8 cellular contexts compared by ENCODE assay signal in the genomic region with DNA sequence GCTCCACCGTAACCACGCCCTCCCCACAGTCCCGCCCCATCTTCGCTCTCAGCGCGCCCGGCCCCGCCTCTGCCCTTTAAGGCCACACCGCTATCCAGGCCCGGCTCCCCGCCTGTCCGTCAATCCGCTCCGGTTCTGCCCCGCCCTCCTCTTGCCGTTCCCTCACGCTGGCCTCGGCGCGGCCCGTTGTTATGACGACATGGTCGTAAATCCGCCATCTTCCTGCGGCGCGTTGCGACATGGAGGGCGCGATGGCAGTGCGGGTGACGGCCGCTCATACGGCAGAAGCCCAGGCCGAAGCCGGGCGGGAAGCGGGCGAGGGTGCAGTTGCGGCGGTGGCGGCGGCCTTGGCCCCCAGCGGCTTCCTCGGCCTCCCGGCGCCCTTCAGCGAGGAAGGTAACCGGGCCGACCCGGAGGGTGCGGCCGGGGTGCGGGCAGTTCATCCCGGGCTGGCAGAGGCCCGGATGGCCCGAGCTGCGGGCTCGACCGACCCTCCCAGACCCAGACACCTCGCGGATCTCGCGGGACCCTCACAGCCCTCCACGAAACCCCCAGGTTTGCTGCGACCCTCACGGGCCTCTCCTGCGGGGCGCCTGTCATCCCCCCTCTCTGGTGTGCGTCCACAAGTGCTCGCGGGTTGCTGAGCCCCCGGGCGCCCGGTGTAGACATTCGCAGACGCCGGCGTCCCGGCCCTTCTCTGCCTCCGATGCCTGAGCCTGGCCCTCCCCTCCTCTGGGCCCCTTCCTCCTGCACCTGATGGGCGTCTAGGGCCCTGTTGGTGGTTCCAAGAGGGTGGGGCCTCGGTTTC. TPM values are rescaled to one million over a fixed set of nuclear protein-coding genes. Genes with fewer than 3 reads are reported as not detected.
DNase-seq lines count a peak whose midpoint lies in the region; ATAC-seq, FAIRE-seq and TF ChIP-seq lines count a peak whose summit lies in the region.

A gene with protein sequence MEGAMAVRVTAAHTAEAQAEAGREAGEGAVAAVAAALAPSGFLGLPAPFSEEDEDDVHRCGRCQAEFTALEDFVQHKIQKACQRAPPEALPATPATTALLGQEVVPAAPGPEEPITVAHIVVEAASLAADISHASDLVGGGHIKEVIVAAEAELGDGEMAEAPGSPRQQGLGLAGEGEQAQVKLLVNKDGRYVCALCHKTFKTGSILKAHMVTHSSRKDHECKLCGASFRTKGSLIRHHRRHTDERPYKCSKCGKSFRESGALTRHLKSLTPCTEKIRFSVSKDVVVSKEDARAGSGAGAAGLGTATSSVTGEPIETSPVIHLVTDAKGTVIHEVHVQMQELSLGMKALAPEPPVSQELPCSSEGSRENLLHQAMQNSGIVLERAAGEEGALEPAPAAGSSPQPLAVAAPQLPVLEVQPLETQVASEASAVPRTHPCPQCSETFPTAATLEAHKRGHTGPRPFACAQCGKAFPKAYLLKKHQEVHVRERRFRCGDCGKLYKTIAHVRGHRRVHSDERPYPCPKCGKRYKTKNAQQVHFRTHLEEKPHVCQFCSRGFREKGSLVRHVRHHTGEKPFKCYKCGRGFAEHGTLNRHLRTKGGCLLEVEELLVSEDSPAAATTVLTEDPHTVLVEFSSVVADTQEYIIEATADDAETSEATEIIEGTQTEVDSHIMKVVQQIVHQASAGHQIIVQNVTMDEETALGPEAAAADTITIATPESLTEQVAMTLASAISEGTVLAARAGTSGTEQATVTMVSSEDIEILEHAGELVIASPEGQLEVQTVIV (plus strand): TSS at position 217 of the 808 bp plus-strand sequence. CDS start 23 bp downstream, at position 240.

- intact Hi-C loops in adrenal gland (cut with DNase I) (no loop called here), heart left ventricle (cut with DNase I) (no loop called here), posterior cingulate gyrus (cut with DNase I) (loop anchor here (1.0 kb wide), 1 partner anchor 8 kb away; no protein-coding TSS in a partner anchor)

- peaks cover 0 to 4% of the 10 kb centered on the region in 2 donors for H3K36me3 ChIP-seq in adrenal gland (replicated peaks in 1 of 2)
- H3K36me3 ChIP-seq in heart left ventricle: peaks cover 0 to 21% (median 4%) of the 10 kb centered on the region in 9 donors
- H3K36me3 ChIP-seq in upper lobe of left lung: peaks cover 0 to 14% (median 4%) of the 10 kb centered on the region in 4 donors

- TF ChIP-seq POLR2A in GM12891 (IDR thresholded peaks at IDR 0.05; ENCODE audit: low read depth, low read length) (peak; percentile 96), adrenal gland (IDR thresholded peaks at IDR 0.05) (peak; percentile 93 to 94), heart left ventricle (IDR thresholded peaks at IDR 0.05) (peak; percentile 39 to 96), upper lobe of left lung (IDR thresholded peaks at IDR 0.05) (peak in 3 of 4 donors; percentile 73 to 96 (median 76))

- H3K9me3 ChIP-seq in adrenal gland (replicated peaks in 1 of 3): no peaks in the 10 kb centered on the region
- no peaks in the 10 kb centered on the region for H3K9me3 ChIP-seq in heart left ventricle
- no peaks in the 10 kb centered on the region for H3K9me3 ChIP-seq in upper lobe of left lung

- TF ChIP-seq EP300 in upper lobe of left lung (IDR thresholded peaks at IDR 0.05): peak in 1 of 4 donors; percentile 70

- FAIRE-seq in GM12891 (lab: Jason Lieb, UNC): peak; percentile 99

- H3K27ac ChIP-seq in adrenal gland: peak within 1 kb of the TSS in 4 of 5 donors; percentile 74 to 87 (median 79)
- peak within 1 kb of the TSS in 11 of 12 donors; percentile 72 to 94 (median 86) for H3K27ac ChIP-seq in heart left ventricle
- peak within 1 kb of the TSS; percentile 75 to 96 (median 90) for H3K27ac ChIP-seq in upper lobe of left lung

- peaks cover 18 to 26% of the 10 kb centered on the region in 2 donors for H3K4me1 ChIP-seq in adrenal gland (replicated peaks in 1 of 2)
- H3K4me1 ChIP-seq in heart left ventricle: peaks cover 0 to 31% (median 17%) of the 10 kb centered on the region in 12 donors
- peaks cover 18 to 38% (median 21%) of the 10 kb centered on the region in 4 donors for H3K4me1 ChIP-seq in upper lobe of left lung

- no peak for TF ChIP-seq CTCF in adrenal gland (IDR thresholded peaks at IDR 0.05)
- peak in 4 of 12 donors; percentile 7 to 35 (median 12) for TF ChIP-seq CTCF in heart left ventricle (IDR thresholded peaks at IDR 0.05)
- peak in 2 of 6 experiments; percentile 3 to 32 for TF ChIP-seq CTCF in upper lobe of left lung (IDR thresholded peaks at IDR 0.05)

- H3K27me3 ChIP-seq in adrenal gland (no peaks in the 10 kb centered on the region), heart left ventricle (no peaks in the 10 kb centered on the region), upper lobe of left lung (no peaks in the 10 kb centered on the region)

- peak; percentile 95 for ATAC-seq in HG02840 (IDR thresholded peaks at IDR 0.05; ENCODE audit: low FRiP score, unreplicated experiment)
- ATAC-seq in heart left ventricle: peak; percentile 99 to 100 (median 99)
- peak; percentile 100 for ATAC-seq in upper lobe of left lung (ENCODE audit: low FRiP score in 2 of 2)

- DNase-seq in GM12891 (ENCODE audit: insufficient read length, low spot score): peak; percentile 100
- peak; percentile 91 for DNase-seq in NCI-H1436 treated with DMSO at 0.1 percent for 48 hours (lab: John Stamatoyannopoulos, UW)
- peak; percentile 98 to 100 (median 99) for DNase-seq in T-helper 1 cell
- peak; percentile 99 to 100 (median 100) for DNase-seq in adrenal gland
- peak; percentile 99 to 100 (median 100) for DNase-seq in heart left ventricle
- peak; percentile 98 to 100 (median 99) for DNase-seq in posterior cingulate gyrus
- DNase-seq in upper lobe of left lung: peak; percentile 99 to 100

- H3K4me3 ChIP-seq in adrenal gland (peak within 1 kb of the TSS; percentile 30 to 80 (median 71)), heart left ventricle (peak within 1 kb of the TSS; percentile 66 to 100 (median 90)), upper lobe of left lung (peak within 1 kb of the TSS; percentile 33 to 100 (median 80))

- WGBS in adrenal gland, 4 donors: 0 to 2% (median 0%) methylated on average over 6 to 83 of the region's 83 CpGs
- 0 to 2% (median 1%) methylated on average over 26 to 83 of the region's 83 CpGs for WGBS in heart left ventricle, 4 donors
- WGBS in upper lobe of left lung, 2 donors: 0 to 1% methylated on average over 14 to 32 of the region's 83 CpGs

TF ChIP-seq in GM12891, 5 proteins besides CTCF, POLR2A, EP300 and RAD21:
- TF ChIP-seq POU2F2 (IDR thresholded peaks at IDR 0.05; ENCODE audit: low read depth, low read length): peak; percentile 61; the same call in 1 of the 2 replicates
- no peak for TF ChIP-seq SPI1 (IDR thresholded peaks at IDR 0.05; ENCODE audit: low read depth, low read length)
- TF ChIP-seq POLR2AphosphoS5 (IDR thresholded peaks at IDR 0.05; ENCODE audit: low read depth, low read length): peak; percentile 92
- no peak for TF ChIP-seq PAX5 (IDR thresholded peaks at IDR 0.05; ENCODE audit: insufficient read depth, low read length, severe bottlenecking)
- peak; percentile 91 for TF ChIP-seq TAF1 (IDR thresholded peaks at IDR 0.05; ENCODE audit: low read depth, low read length)
TF ChIP-seq in GM12891: peak in this region for 3.

RNA-seq across cellular contexts. Expression of the gene that starts here (rescaled TPM):
- polyA plus RNA-seq in GM12891 (2012; ENCODE audit: low read depth, missing spikeins): 13.1 TPM
- total RNA-seq in adrenal gland (10 to 100 TPM; 18.6 to 37.4 (median 27.1) TPM), heart left ventricle (10 to 100 TPM in 8 of 9 donors, 1 to 10 TPM in 1; 8.4 to 27.3 (median 12.7) TPM), upper lobe of left lung (100 to 1,000 TPM in 1 of 6 donors, 10 to 100 TPM in 5; 24.9 to 153 (median 32.9) TPM)
- polyA plus RNA-seq in adrenal gland (100 to 1,000 TPM in 1 of 3 donors, 10 to 100 TPM in 1, 1 to 10 TPM in 1; 2.9 to 121 (median 80.0) TPM), heart left ventricle (10 to 100 TPM; 17.3 to 20.4 TPM)

Comparison
In these comparisons a context has a peak if more than half of its experiments do, and no peak if none do; other contexts are left out.
1. Peak in every context shown above with its lines: DNase-seq, ATAC-seq, H3K4me3 ChIP-seq and H3K27ac ChIP-seq.